Comparison of ENCODE assay signal across 8 cellular contexts in genomic region chr13:101757446-101758039, GRCh38.
A peak's percentile ranks its signal among the peaks of the same experiment; 100 is the strongest.
DNase-seq lines count a peak whose midpoint lies in the region; ATAC-seq, FAIRE-seq and TF ChIP-seq lines count a peak whose summit lies in the region.

No MANE protein-coding gene starts in this region.

- H3K4me1 ChIP-seq in ascending aorta (no peaks in the 10 kb centered on the region), hepatocyte (ENCODE audit: insufficient read depth) (peaks cover 4% of the 10 kb centered on the region), upper lobe of left lung (no peaks in the 10 kb centered on the region)

- H3K27me3 ChIP-seq in ascending aorta = no peaks in the 10 kb centered on the region
- peaks cover 8% of the 10 kb centered on the region for H3K27me3 ChIP-seq in hepatocyte
- H3K27me3 ChIP-seq in upper lobe of left lung = no peaks in the 10 kb centered on the region

- no peak overlapping the region for H3K4me2 ChIP-seq in hepatocyte

- H3K4me3 ChIP-seq in ascending aorta (no peak overlapping the region), hepatocyte (no peak overlapping the region), upper lobe of left lung (no peak overlapping the region)

- DNase-seq in AG08396 (ENCODE audit: low spot score) = peak; percentile 26
- peak; percentile 29 for DNase-seq in GM18507 (ENCODE audit: extremely low spot score, insufficient read length, low read depth)
- peak; percentile 49 for DNase-seq in NCI-H1694 treated with DMSO at 0.1 percent for 48 hours (lab: John Stamatoyannopoulos, UW)
- no peak for DNase-seq in ascending aorta (ENCODE audit: low spot score in 2 of 2)
- DNase-seq in hepatocyte (ENCODE audit: low spot score) = peak; percentile 30
- no peak for DNase-seq in upper lobe of left lung
- no peak for DNase-seq in stimulated activated CD4-positive, alpha-beta T cell treated with anti-CD3 and anti-CD28 coated beads, Interleukin-4, amount 100 ng/mL, for 24 hours

- no peaks in the 10 kb centered on the region for H3K79me2 ChIP-seq in hepatocyte

- H2AFZ ChIP-seq in hepatocyte = no peak overlapping the region

- no peak for TF ChIP-seq EP300 in upper lobe of left lung (IDR thresholded peaks at IDR 0.05)

- intact Hi-C loops in ascending aorta (cut with DNase I) = loop anchor here (1.0 kb wide), 2 partner anchors 243 to 612 kb away; no protein-coding TSS in a partner anchor

- H3K36me3 ChIP-seq in ascending aorta = no peaks in the 10 kb centered on the region
- H3K36me3 ChIP-seq in hepatocyte (replicated peaks; ENCODE audit: insufficient read depth, low read depth) = no peaks in the 10 kb centered on the region
- H3K36me3 ChIP-seq in upper lobe of left lung = no peaks in the 10 kb centered on the region

- ATAC-seq in HG02870 (IDR thresholded peaks at IDR 0.05; ENCODE audit: unreplicated experiment) (peak; percentile 81), upper lobe of left lung (ENCODE audit: low FRiP score in 2 of 2) (peak in 1 of 2 donors; percentile 69)

- FAIRE-seq in GM18507 (lab: Jason Lieb, UNC) = peak; percentile 83

- TF ChIP-seq CTCF in ascending aorta (IDR thresholded peaks at IDR 0.05) (peak; percentile 46 to 67 (median 47)), hepatocyte (IDR thresholded peaks at IDR 0.05; ENCODE audit: poor library complexity) (peak; percentile 57), upper lobe of left lung (IDR thresholded peaks at IDR 0.05) (peak in 5 of 6 experiments; percentile 20 to 61 (median 45))

- no peaks in the 10 kb centered on the region for H3K9me2 ChIP-seq in hepatocyte (replicated peaks; ENCODE audit: insufficient read depth)

- WGBS in hepatocyte (ENCODE audit: low lambda C conversion rate, missing lambda C conversion rate) = 11% methylated on average over 1 of the region's 1 CpG
- 3 to 10% methylated on average over 1 of the region's 1 CpG for WGBS in upper lobe of left lung, 2 donors

- TF ChIP-seq POLR2A in upper lobe of left lung (IDR thresholded peaks at IDR 0.05) = no peak

- no peaks in the 10 kb centered on the region for H4K20me1 ChIP-seq in hepatocyte (ENCODE audit: insufficient read depth, poor library complexity, severe bottlenecking)

- H3K9me3 ChIP-seq in ascending aorta (no peaks in the 10 kb centered on the region), hepatocyte (ENCODE audit: low read depth) (no peaks in the 10 kb centered on the region), upper lobe of left lung (no peaks in the 10 kb centered on the region)

- H3K27ac ChIP-seq in ascending aorta = no peak overlapping the region
- no peak overlapping the region for H3K27ac ChIP-seq in hepatocyte
- H3K27ac ChIP-seq in upper lobe of left lung = no peak overlapping the region

Comparison
In these comparisons a context has a peak if more than half of its experiments do, and no peak if none do; other contexts are left out.
1. DNase-seq: peak in AG08396 (single experiment), GM18507 (single experiment), NCI-H1694 treated with DMSO at 0.1 percent for 48 hours (single experiment) and hepatocyte (single experiment); none in ascending aorta (0 of 2), upper lobe of left lung (0 of 2) and stimulated activated CD4-positive, alpha-beta T cell treated with anti-CD3 and anti-CD28 coated beads, Interleukin-4, amount 100 ng/mL, for 24 hours (single experiment).
2. Peak in every context shown above with its lines, with median percentiles within 50 percentile points of each other: CTCF ChIP-seq.